ENCODE assay signal across 1 cellular context in genomic region chr1:21491483-21492170, GRCh38.
A peak's percentile ranks its signal among the peaks of the same experiment; 100 is the strongest.
TF ChIP-seq lines count a peak whose summit lies in the region.

No MANE protein-coding gene starts in this region.

TF ChIP-seq in HEK293, 187 proteins besides CTCF, POLR2A, EP300 and RAD21 (continued from another document):
- TF ChIP-seq, protein P1, sequence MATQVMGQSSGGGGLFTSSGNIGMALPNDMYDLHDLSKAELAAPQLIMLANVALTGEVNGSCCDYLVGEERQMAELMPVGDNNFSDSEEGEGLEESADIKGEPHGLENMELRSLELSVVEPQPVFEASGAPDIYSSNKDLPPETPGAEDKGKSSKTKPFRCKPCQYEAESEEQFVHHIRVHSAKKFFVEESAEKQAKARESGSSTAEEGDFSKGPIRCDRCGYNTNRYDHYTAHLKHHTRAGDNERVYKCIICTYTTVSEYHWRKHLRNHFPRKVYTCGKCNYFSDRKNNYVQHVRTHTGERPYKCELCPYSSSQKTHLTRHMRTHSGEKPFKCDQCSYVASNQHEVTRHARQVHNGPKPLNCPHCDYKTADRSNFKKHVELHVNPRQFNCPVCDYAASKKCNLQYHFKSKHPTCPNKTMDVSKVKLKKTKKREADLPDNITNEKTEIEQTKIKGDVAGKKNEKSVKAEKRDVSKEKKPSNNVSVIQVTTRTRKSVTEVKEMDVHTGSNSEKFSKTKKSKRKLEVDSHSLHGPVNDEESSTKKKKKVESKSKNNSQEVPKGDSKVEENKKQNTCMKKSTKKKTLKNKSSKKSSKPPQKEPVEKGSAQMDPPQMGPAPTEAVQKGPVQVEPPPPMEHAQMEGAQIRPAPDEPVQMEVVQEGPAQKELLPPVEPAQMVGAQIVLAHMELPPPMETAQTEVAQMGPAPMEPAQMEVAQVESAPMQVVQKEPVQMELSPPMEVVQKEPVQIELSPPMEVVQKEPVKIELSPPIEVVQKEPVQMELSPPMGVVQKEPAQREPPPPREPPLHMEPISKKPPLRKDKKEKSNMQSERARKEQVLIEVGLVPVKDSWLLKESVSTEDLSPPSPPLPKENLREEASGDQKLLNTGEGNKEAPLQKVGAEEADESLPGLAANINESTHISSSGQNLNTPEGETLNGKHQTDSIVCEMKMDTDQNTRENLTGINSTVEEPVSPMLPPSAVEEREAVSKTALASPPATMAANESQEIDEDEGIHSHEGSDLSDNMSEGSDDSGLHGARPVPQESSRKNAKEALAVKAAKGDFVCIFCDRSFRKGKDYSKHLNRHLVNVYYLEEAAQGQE (tag by site-specific recombination; IDR thresholded peaks at IDR 0.05) = no peak
- TF ChIP-seq ZNF664 (tag by site-specific recombination; IDR thresholded peaks at IDR 0.05) (no peak), ZNF394 (tag by site-specific recombination; IDR thresholded peaks at IDR 0.05; ENCODE audit: borderline replicate concordance) (no peak), ZNF555 (tag by site-specific recombination; conservative IDR thresholded peaks at IDR 0.05) (no peak), ZNF677 (tag by site-specific recombination; IDR thresholded peaks at IDR 0.05) (no peak), ZNF558 (tag by site-specific recombination; IDR thresholded peaks at IDR 0.05) (0 out of 2 replicates have a peak, but pooled peaks have one; percentile 15), REPIN1 (tag by site-specific recombination; IDR thresholded peaks at IDR 0.05; ENCODE audit: low read depth) (no peak), ELK4 (IDR thresholded peaks at IDR 0.05; ENCODE audit: borderline replicate concordance, low read depth, low read length) (no peak), IKZF3 (tag by site-specific recombination; IDR thresholded peaks at IDR 0.05) (peak; percentile 60; the same call in 1 of the 2 replicates), ZNF510 (tag by site-specific recombination; IDR thresholded peaks at IDR 0.05; ENCODE audit: insufficient replicate concordance) (no peak), ZNF335 (tag by site-specific recombination; conservative IDR thresholded peaks at IDR 0.05) (no peak), ZNF292 (tag by site-specific recombination; IDR thresholded peaks at IDR 0.05; ENCODE audit: borderline replicate concordance, low read depth) (no peak), ZNF654 (tag by site-specific recombination; IDR thresholded peaks at IDR 0.05; ENCODE audit: low read depth) (no peak), PRDM10 (tag by site-specific recombination; IDR thresholded peaks at IDR 0.05) (peak; percentile 91), ZNF37A (tag by site-specific recombination; IDR thresholded peaks at IDR 0.05) (no peak), ZNF155 (tag by site-specific recombination; IDR thresholded peaks at IDR 0.05) (no peak), ZNF416 (tag by site-specific recombination; IDR thresholded peaks at IDR 0.05) (no peak), ZNF529 (tag by site-specific recombination; IDR thresholded peaks at IDR 0.05; ENCODE audit: insufficient replicate concordance) (no peak), ZNF140 (tag by site-specific recombination; IDR thresholded peaks at IDR 0.05) (no peak), FEZF1 (tag by site-specific recombination; IDR thresholded peaks at IDR 0.05) (peak; percentile 51; the same call in 1 of the 2 replicates), ZNF670 (tag by site-specific recombination; IDR thresholded peaks at IDR 0.05; ENCODE audit: low read depth) (no peak), ZNF473 (tag by site-specific recombination; IDR thresholded peaks at IDR 0.05) (no peak), RBAK (tag by site-specific recombination; IDR thresholded peaks at IDR 0.05) (no peak), ZNF596 (tag by site-specific recombination; IDR thresholded peaks at IDR 0.05) (no peak), ZNF521 (tag by site-specific recombination; IDR thresholded peaks at IDR 0.05) (no peak), ZFHX2 (tag by site-specific recombination; conservative IDR thresholded peaks at IDR 0.05) (no peak), ZNF830 (tag by site-specific recombination; IDR thresholded peaks at IDR 0.05; ENCODE audit: low read depth) (no peak), PRDM6 (tag by site-specific recombination; IDR thresholded peaks at IDR 0.05) (0 out of 2 replicates have a peak, but pooled peaks have one; percentile 15)
- TF ChIP-seq, protein P2, sequence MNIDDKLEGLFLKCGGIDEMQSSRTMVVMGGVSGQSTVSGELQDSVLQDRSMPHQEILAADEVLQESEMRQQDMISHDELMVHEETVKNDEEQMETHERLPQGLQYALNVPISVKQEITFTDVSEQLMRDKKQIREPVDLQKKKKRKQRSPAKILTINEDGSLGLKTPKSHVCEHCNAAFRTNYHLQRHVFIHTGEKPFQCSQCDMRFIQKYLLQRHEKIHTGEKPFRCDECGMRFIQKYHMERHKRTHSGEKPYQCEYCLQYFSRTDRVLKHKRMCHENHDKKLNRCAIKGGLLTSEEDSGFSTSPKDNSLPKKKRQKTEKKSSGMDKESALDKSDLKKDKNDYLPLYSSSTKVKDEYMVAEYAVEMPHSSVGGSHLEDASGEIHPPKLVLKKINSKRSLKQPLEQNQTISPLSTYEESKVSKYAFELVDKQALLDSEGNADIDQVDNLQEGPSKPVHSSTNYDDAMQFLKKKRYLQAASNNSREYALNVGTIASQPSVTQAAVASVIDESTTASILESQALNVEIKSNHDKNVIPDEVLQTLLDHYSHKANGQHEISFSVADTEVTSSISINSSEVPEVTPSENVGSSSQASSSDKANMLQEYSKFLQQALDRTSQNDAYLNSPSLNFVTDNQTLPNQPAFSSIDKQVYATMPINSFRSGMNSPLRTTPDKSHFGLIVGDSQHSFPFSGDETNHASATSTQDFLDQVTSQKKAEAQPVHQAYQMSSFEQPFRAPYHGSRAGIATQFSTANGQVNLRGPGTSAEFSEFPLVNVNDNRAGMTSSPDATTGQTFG (tag by site-specific recombination; IDR thresholded peaks at IDR 0.05; ENCODE audit: borderline replicate concordance) = no peak
- TF ChIP-seq, protein P3, sequence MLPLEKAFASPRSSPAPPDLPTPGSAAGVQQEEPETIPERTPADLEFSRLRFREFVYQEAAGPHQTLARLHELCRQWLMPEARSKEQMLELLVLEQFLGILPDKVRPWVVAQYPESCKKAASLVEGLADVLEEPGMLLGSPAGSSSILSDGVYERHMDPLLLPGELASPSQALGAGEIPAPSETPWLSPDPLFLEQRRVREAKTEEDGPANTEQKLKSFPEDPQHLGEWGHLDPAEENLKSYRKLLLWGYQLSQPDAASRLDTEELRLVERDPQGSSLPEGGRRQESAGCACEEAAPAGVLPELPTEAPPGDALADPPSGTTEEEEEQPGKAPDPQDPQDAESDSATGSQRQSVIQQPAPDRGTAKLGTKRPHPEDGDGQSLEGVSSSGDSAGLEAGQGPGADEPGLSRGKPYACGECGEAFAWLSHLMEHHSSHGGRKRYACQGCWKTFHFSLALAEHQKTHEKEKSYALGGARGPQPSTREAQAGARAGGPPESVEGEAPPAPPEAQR (tag by site-specific recombination; IDR thresholded peaks at IDR 0.05) = no peak
